8 cellular contexts compared by ENCODE assay signal in the genomic region with DNA sequence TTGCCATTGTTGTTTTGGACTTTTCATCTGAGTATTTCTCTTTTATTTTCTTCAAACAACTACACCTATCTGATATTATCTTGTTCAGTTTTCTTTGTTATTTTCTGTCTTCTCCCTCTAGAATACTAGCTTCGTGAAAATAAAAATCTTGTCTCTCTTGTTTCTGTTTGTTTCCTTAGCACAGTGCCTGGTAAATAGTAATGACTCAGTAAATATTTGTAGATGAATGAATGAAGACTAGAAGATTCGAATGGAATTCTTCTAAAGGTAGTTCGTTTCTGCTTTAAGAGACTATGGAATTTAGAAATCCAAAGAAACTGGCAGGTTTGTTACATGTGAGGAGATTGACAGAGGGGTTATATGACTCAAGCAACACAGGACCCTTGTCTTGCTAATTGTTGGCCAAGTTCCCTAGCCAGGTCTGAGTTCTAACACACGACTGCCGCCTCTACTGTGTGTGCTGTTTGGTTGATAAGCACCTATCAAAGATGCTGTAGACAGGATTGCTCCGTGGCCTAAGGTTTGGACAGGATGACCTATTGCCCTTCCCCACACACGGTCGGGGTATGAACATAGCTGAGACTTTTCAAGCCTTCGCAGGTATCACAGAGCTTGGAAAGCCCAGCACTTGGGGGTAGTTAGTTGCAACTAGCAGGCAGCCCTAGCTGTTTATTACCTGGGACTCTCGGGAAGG. TPM values are rescaled to one million over a fixed set of nuclear protein-coding genes. Genes with fewer than 3 reads are reported as not detected.
DNase-seq lines count a peak whose midpoint lies in the region; ATAC-seq and TF ChIP-seq lines count a peak whose summit lies in the region.

No MANE protein-coding gene starts in this region.

- H3K36me3 ChIP-seq in SJSA1: no peaks in the 10 kb centered on the region
- H3K36me3 ChIP-seq in esophagus muscularis mucosa: no peaks in the 10 kb centered on the region
- no peaks in the 10 kb centered on the region for H3K36me3 ChIP-seq in osteoblast (ENCODE audit: insufficient read depth, low read length)

- ATAC-seq in HG02610 (IDR thresholded peaks at IDR 0.05; ENCODE audit: unreplicated experiment): peak; percentile 2

- H4K20me1 ChIP-seq in osteoblast (ENCODE audit: insufficient read depth, low read length): peaks cover 6% of the 10 kb centered on the region

- H2AFZ ChIP-seq in osteoblast (ENCODE audit: low read length): peak overlapping the region; percentile 97

- H3K4me2 ChIP-seq in osteoblast (ENCODE audit: insufficient read depth, low read length): peak overlapping the region; percentile 96

- DNase-seq in NCI-H2196 (lab: John Stamatoyannopoulos, UW; ENCODE audit: unreplicated experiment) (peak; percentile 41), NCI-H2196 treated with DMSO at 0.1 percent for 48 hours (lab: John Stamatoyannopoulos, UW; ENCODE audit: unreplicated experiment) (no peak), SJSA1 (ENCODE audit: low read depth in 1 of 2, low spot score in 2 of 2) (no peak), esophagus muscularis mucosa (ENCODE audit: extremely low spot score) (no peak), osteoblast (ENCODE audit: insufficient read length, low spot score, missing footprints) (peak; percentile 9), GDM1 (lab: John Stamatoyannopoulos, UW) (no peak)
- no peak for DNase-seq in activated effector memory CD4-positive, alpha-beta T cell treated with anti-CD3 and anti-CD28 coated beads, Interleukin-2, amount 50 U/mL, for 16 hours

- no peak for TF ChIP-seq EP300 in esophagus muscularis mucosa (IDR thresholded peaks at IDR 0.05)

- H3K4me1 ChIP-seq in SJSA1 (replicated peaks): peaks cover 7% of the 10 kb centered on the region
- H3K4me1 ChIP-seq in esophagus muscularis mucosa: peaks cover 32 to 36% (median 33%) of the 10 kb centered on the region in 4 donors
- peaks cover 20% of the 10 kb centered on the region for H3K4me1 ChIP-seq in osteoblast (ENCODE audit: insufficient read depth, low read length)

- H3K4me3 ChIP-seq in SJSA1: peak overlapping the region; percentile 66
- peak overlapping the region; percentile 62 to 79 (median 68) for H3K4me3 ChIP-seq in esophagus muscularis mucosa
- H3K4me3 ChIP-seq in osteoblast (ENCODE audit: insufficient read depth, low read length): peak overlapping the region; percentile 97

- H3K9me3 ChIP-seq in SJSA1 (replicated peaks): no peaks in the 10 kb centered on the region
- H3K9me3 ChIP-seq in esophagus muscularis mucosa: no peaks in the 10 kb centered on the region
- H3K9me3 ChIP-seq in osteoblast (ENCODE audit: low read depth, low read length): no peaks in the 10 kb centered on the region

- no peak for TF ChIP-seq POLR2A in esophagus muscularis mucosa (IDR thresholded peaks at IDR 0.05; ENCODE audit: low read depth)

- intact Hi-C loops in esophagus muscularis mucosa (cut with DNase I): loop anchor here (5.0 kb wide), 4 partner anchors 40 to 225 kb away; a partner anchor contains a TSS

- peaks cover 31% of the 10 kb centered on the region for H3K79me2 ChIP-seq in osteoblast (ENCODE audit: insufficient read depth, low read length)

- no peak for TF ChIP-seq CTCF in esophagus muscularis mucosa (IDR thresholded peaks at IDR 0.05)
- no peak for TF ChIP-seq CTCF in osteoblast (IDR thresholded peaks at IDR 0.05; ENCODE audit: extremely low read depth, low read depth, low read length)

- H3K27me3 ChIP-seq in SJSA1 (replicated peaks): no peaks in the 10 kb centered on the region
- H3K27me3 ChIP-seq in esophagus muscularis mucosa: no peaks in the 10 kb centered on the region
- H3K27me3 ChIP-seq in osteoblast (ENCODE audit: insufficient read depth, low read length): peaks cover 2% of the 10 kb centered on the region

- 53% methylated on average over 7 of the region's 10 CpGs for WGBS in esophagus muscularis mucosa

- no peak overlapping the region for H3K27ac ChIP-seq in SJSA1
- H3K27ac ChIP-seq in esophagus muscularis mucosa (replicated peaks in 1 of 4): peak overlapping the region; percentile 76 to 90 (median 86)
- H3K27ac ChIP-seq in osteoblast (ENCODE audit: low read depth, low read length): peak overlapping the region; percentile 36

RNA-seq across cellular contexts. Expression of a gene that starts 0.8 kb away (rescaled TPM):
- total RNA-seq in SJSA1 (2014; rRNA removed; shearing (Covaris generic)): 6.0 and 6.4 TPM in 2 replicates
- total RNA-seq in esophagus muscularis mucosa (10 to 100 TPM; 11.6 to 19.5 (median 14.9) TPM), osteoblast (35.8 and 56.0 TPM in 2 replicates)

Comparison
In these comparisons a context has a peak if more than half of its experiments do, and no peak if none do; other contexts are left out.
1. DNase-seq: peak in NCI-H2196 (single experiment) and osteoblast (single experiment); none in NCI-H2196 treated with DMSO at 0.1 percent for 48 hours (single experiment), SJSA1 (0 of 2), esophagus muscularis mucosa (single experiment), activated effector memory CD4-positive, alpha-beta T cell treated with anti-CD3 and anti-CD28 coated beads, Interleukin-2, amount 50 U/mL, for 16 hours (single experiment) and GDM1 (single experiment).
2. Peak in every context shown above with its lines, with median percentiles within 50 percentile points of each other: H3K4me3 ChIP-seq.